Comparison of ENCODE assay signal across 9 cellular contexts in the genomic region with DNA sequence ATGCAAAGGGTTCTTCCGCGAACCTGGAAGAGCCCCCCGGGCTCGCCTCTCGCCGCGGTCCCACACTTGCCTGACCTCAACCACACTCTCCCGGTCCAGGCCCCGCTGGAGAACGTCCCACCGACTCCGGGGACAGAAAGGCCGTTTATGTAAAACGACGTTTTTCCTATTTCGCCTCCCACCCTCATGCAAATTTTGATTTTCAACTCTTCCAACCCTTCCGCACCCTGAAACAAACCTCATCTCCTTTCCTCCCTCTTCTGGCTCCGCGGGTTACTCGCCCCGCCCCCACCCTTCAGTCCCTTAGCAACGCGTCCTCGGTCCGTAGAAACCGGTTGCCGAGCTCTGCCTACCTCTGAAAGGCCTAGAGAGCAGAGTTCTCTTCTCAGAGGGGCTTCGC. TPM values are rescaled to one million over a fixed set of nuclear protein-coding genes. Genes with fewer than 3 reads are reported as not detected.
DNase-seq lines count a peak whose midpoint lies in the region; ATAC-seq and TF ChIP-seq lines count a peak whose summit lies in the region.
"Had no signal": no experiment of that assay in that cellular context is flagged by ENCODE, and none has a peak within 500 bp of the region (broad histone marks: within the 10 kb centered on the region; RNA-seq: fewer than 3 reads in every experiment).

Gene C1orf141 (minus strand): TSS at position 279 of the 400 bp plus-strand sequence. CDS start 7,730 bp downstream, outside the sequence.

- DNase-seq in GM13976 (ENCODE audit: low spot score) (peak; percentile 25), left ventricle myocardium inferior (no peak), retinal pigment epithelial cell (ENCODE audit: low read depth) (no peak), T-helper 9 cell (no peak), NAMALWA (ENCODE audit: low spot score) (no peak), LoVo (ENCODE audit: low spot score) (no peak)
- DNase-seq in activated naive CD4-positive, alpha-beta T cell treated with anti-CD3 and anti-CD28 coated beads, Interleukin-2, amount 50 U/mL, for 16 hours = peak; percentile 22

- H3K9me3 ChIP-seq in left ventricle myocardium inferior (replicated peaks) = no peaks in the 10 kb centered on the region

- intact Hi-C loops in left ventricle myocardium inferior (cut with micrococcal nuclease) = no loop called here

- H3K4me1 ChIP-seq in left ventricle myocardium inferior = no peaks in the 10 kb centered on the region

- H3K27ac ChIP-seq in left ventricle myocardium inferior (replicated peaks) = no peak within 1 kb of the TSS

- in situ Hi-C loops in GM13976 (cut with MboI; ENCODE audit: low sequenced_read_pairs, unreplicated experiment) = no loop called here

- ATAC-seq in GM21619 (IDR thresholded peaks at IDR 0.05; ENCODE audit: unreplicated experiment) = no peak

- no peaks in the 10 kb centered on the region for H3K36me3 ChIP-seq in left ventricle myocardium inferior

- H3K4me3 ChIP-seq in left ventricle myocardium inferior = peak within 1 kb of the TSS; percentile 59
- peak within 1 kb of the TSS; percentile 53 for H3K4me3 ChIP-seq in retinal pigment epithelial cell (ENCODE audit: low read length)

- TF ChIP-seq CTCF in GM13976 (IDR thresholded peaks at IDR 0.05; ENCODE audit: borderline replicate concordance, control extremely low read depth, extremely low read depth, insufficient read depth, missing control alignments) = no peak
- no peak for TF ChIP-seq CTCF in left ventricle myocardium inferior (IDR thresholded peaks at IDR 0.05; ENCODE audit: borderline replicate concordance)
- TF ChIP-seq CTCF in retinal pigment epithelial cell (conservative IDR thresholded peaks at IDR 0.05; ENCODE audit: low read depth, low read length) = no peak

- H3K27me3 ChIP-seq in left ventricle myocardium inferior (ENCODE audit: low read depth) = peaks cover 7% of the 10 kb centered on the region

RNA-seq across cellular contexts. Expression of gene C1orf141, which starts in this region (rescaled TPM):
- not detected for total RNA-seq in left ventricle myocardium inferior
- total RNA-seq: IMR-90 had no signal

Comparison
In these comparisons a context has a peak if more than half of its experiments do, and no peak if none do; other contexts are left out.
1. DNase-seq: peak in GM13976 (single experiment) and activated naive CD4-positive, alpha-beta T cell treated with anti-CD3 and anti-CD28 coated beads, Interleukin-2, amount 50 U/mL, for 16 hours (single experiment); none in left ventricle myocardium inferior (single experiment), retinal pigment epithelial cell (single experiment), T-helper 9 cell (single experiment), NAMALWA (single experiment) and LoVo (single experiment).